29 cellular contexts compared by ENCODE assay signal in the genomic region with DNA sequence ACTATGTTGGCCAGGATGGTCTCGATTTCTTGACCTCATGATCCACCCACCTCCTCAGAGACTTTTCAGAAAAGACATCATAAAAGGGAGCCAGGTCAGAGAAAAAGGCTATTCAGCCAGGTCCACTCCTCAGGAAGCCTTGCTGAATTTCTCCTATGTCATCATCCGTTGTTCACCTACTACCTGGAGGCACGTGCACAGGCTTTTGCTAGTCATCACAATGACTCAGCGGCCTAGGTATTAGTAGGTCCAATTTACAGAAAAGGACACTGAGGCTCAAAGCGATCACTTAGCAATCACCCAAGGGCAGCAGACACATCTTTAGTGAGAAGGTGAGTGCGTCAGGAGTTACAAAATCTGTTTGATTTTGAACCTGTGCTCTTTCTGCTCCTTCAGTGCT.
"Had no signal": no experiment of that assay in that cellular context is flagged by ENCODE, and none has a peak within 500 bp of the region (broad histone marks: within the 10 kb centered on the region; RNA-seq: fewer than 3 reads in every experiment).

No MANE protein-coding gene starts in this region.

- H3K4me3 ChIP-seq: MG63, SJCRH30, SK-N-MC had no signal

- H3K4me3 Mint-ChIP-seq: activated CD8-positive, alpha-beta T cell treated with anti-CD3 and anti-CD28 coated beads for 36 hours; activated naive CD8-positive, alpha-beta T cell treated with anti-CD3 and anti-CD28 coated beads for 36 hours; activated T-cell treated with anti-CD3 and anti-CD28 coated beads, Interleukin-2, amount 50 U/mL, for 72 hours; activated T-helper 17 cell treated with anti-CD3 and anti-CD28 coated beads, Interleukin-2, amount 50 U/mL, for 72 hours had no signal

- DNase-seq: activated CD4-positive, alpha-beta T cell treated with anti-CD3 and anti-CD28 coated beads for 1 hour; activated CD4-positive, alpha-beta T cell treated with anti-CD3 and anti-CD28 coated beads for 48 hours; activated CD4-positive, CD25-positive, alpha-beta regulatory T cell; activated CD8-positive, alpha-beta T cell treated with anti-CD3 and anti-CD28 coated beads for 36 hours; activated effector memory CD4-positive, alpha-beta T cell treated with anti-CD3 and anti-CD28 coated beads, Interleukin-2, amount 50 U/mL, for 16 hours; activated naive CD4-positive, alpha-beta T cell; activated naive CD4-positive, alpha-beta T cell treated with anti-CD3 and anti-CD28 coated beads, Interleukin-2, amount 50 U/mL, for 16 hours; activated naive CD8-positive, alpha-beta T cell treated with anti-CD3 and anti-CD28 coated beads for 36 hours; activated T-cell treated with anti-CD3 and anti-CD28 coated beads, Interleukin-2, amount 50 U/mL, for 1 hour; activated T-cell treated with anti-CD3 and anti-CD28 coated beads, Interleukin-2, amount 50 U/mL, for 72 hours; amniotic stem cell; aorta; brain microvascular endothelial cell; central memory CD4-positive, alpha-beta T cell; Karpas-422; MG63; MV-4-11; NCI-H1092; NCI-H1436 treated with DMSO at 0.1 percent for 48 hours; NCI-H1694 treated with DMSO at 0.1 percent for 48 hours; NCI-H2029; NCI-H345; NCI-H524 treated with DMSO at 0.1 percent for 48 hours; SHP77; SJCRH30; T1000; WERI-Rb-1 had no signal

- H3K36me3 Mint-ChIP-seq: activated naive CD8-positive, alpha-beta T cell treated with anti-CD3 and anti-CD28 coated beads for 36 hours had no signal

- H3K36me3 ChIP-seq: brain microvascular endothelial cell, MG63, SJCRH30, WERI-Rb-1 had no signal

- H3K27me3 ChIP-seq: brain microvascular endothelial cell, MG63, SJCRH30 had no signal

- H3K9me3 ChIP-seq: MG63, SJCRH30 had no signal

- H3K9me3 Mint-ChIP-seq: activated CD8-positive, alpha-beta T cell treated with anti-CD3 and anti-CD28 coated beads for 36 hours; activated T-cell treated with anti-CD3 and anti-CD28 coated beads, Interleukin-2, amount 50 U/mL, for 72 hours; activated T-helper 17 cell treated with anti-CD3 and anti-CD28 coated beads, Interleukin-2, amount 50 U/mL, for 72 hours had no signal

- ATAC-seq: activated CD8-positive, alpha-beta T cell treated with anti-CD3 and anti-CD28 coated beads for 36 hours; activated T-cell treated with anti-CD3 and anti-CD28 coated beads, Interleukin-2, amount 50 U/mL, for 72 hours; activated T-helper 17 cell treated with anti-CD3 and anti-CD28 coated beads, Interleukin-2, amount 50 U/mL, for 72 hours had no signal

- H3K27ac ChIP-seq: brain microvascular endothelial cell, SJCRH30, SK-N-MC, WERI-Rb-1 had no signal

- H3K27ac Mint-ChIP-seq: activated CD8-positive, alpha-beta T cell treated with anti-CD3 and anti-CD28 coated beads for 36 hours; activated naive CD8-positive, alpha-beta T cell treated with anti-CD3 and anti-CD28 coated beads for 36 hours; activated T-cell treated with anti-CD3 and anti-CD28 coated beads, Interleukin-2, amount 50 U/mL, for 72 hours; activated T-helper 17 cell treated with anti-CD3 and anti-CD28 coated beads, Interleukin-2, amount 50 U/mL, for 72 hours had no signal
